Comparison of ENCODE assay signal across 8 cellular contexts in the genomic region with DNA sequence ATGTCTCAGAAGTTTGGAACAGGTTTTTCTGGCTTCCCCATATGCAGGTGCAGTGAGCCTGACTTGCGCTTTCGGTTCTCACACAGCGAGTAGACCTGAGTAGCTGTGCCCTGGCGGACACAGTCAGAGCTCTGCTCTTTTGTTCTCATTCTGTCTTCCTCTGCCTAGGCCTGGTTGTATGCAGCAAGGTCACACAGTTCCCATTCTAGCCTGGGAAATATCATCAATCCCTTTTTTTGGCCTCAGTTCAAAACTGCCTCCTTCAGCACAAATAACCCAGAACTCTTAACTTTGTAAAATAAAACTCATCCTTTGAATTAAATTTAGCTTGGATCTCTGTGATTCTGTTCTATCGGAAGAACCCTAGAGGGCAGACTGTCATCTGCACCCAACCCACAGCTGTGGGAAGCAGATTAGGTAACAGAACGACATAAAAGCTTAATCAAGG. TPM values are rescaled to one million over a fixed set of nuclear protein-coding genes. Genes with fewer than 3 reads are reported as not detected.
DNase-seq lines count a peak whose midpoint lies in the region; ATAC-seq, FAIRE-seq and TF ChIP-seq lines count a peak whose summit lies in the region.

No MANE protein-coding gene starts in this region.

- dilution Hi-C loops in keratinocyte (cut with MboI; ENCODE audit: extremely low pct_ligation_motif_present, low sequenced_read_pairs), result no loop called here

- FAIRE-seq in keratinocyte (lab: Jason Lieb, UNC), result no peak
- FAIRE-seq in urothelium cell line (lab: Jason Lieb, UNC), result no peak

- H3K9ac ChIP-seq in keratinocyte (ENCODE audit: control insufficient read depth, extremely low read depth, insufficient read depth, low read length), result no peak overlapping the region

- H3K4me3 ChIP-seq in keratinocyte (ENCODE audit: control insufficient read depth in 2 of 3, extremely low read depth in 1 of 3, insufficient read depth in 2 of 3, low read depth in 1 of 3, low read length in 3 of 3), result no peak overlapping the region

- peak overlapping the region; percentile 33 for H3K4me3 Mint-ChIP-seq in activated naive CD8-positive, alpha-beta T cell
- no peak overlapping the region for H3K4me3 Mint-ChIP-seq in activated T-helper 1 cell treated with anti-CD3 and anti-CD28 coated beads, Interleukin-12 subunit alpha, Interleukin-12 subunit beta, Interleukin-2, Interleukin-4 antibody, amounts not matched to agents 30 ng/mL and 10 ng/mL and 1 ng/mL, durations not matched to agents 14 hours and 24 hours and 36 hours

- no peak overlapping the region for H3K27ac Mint-ChIP-seq in activated naive CD8-positive, alpha-beta T cell
- H3K27ac Mint-ChIP-seq in activated T-helper 1 cell treated with anti-CD3 and anti-CD28 coated beads, Interleukin-12 subunit alpha, Interleukin-12 subunit beta, Interleukin-2, Interleukin-4 antibody, amounts not matched to agents 30 ng/mL and 10 ng/mL and 1 ng/mL, durations not matched to agents 14 hours and 24 hours and 36 hours, result no peak overlapping the region

- no peaks in the 10 kb centered on the region for H3K36me3 ChIP-seq in keratinocyte (ENCODE audit: control insufficient read depth in 2 of 2, extremely low read depth in 1 of 2, insufficient read depth in 2 of 2, low read length in 2 of 2)

- intact Hi-C loops in activated T-helper 1 cell treated with anti-CD3 and anti-CD28 coated beads, Interleukin-12 subunit alpha, Interleukin-12 subunit beta, Interleukin-2, Interleukin-4 antibody, amounts not matched to agents 30 ng/mL and 10 ng/mL and 1 ng/mL, durations not matched to agents 14 hours and 24 hours and 36 hours (cut with micrococcal nuclease), result no loop called here

- no peaks in the 10 kb centered on the region for H3K27me3 ChIP-seq in keratinocyte (ENCODE audit: control insufficient read depth, extremely low read depth, insufficient read depth, low read length)

- H3K9me3 ChIP-seq in keratinocyte (ENCODE audit: control insufficient read depth, low read depth, low read length), result no peaks in the 10 kb centered on the region

- H3K4me2 ChIP-seq in keratinocyte (ENCODE audit: control insufficient read depth, extremely low read depth, insufficient read depth, low read depth, low read length), result peak overlapping the region; percentile 50

- in situ Hi-C loops in GM13977 (cut with MboI; ENCODE audit: low pct_unique_long_range_greater_than_20kb, low sequenced_read_pairs, unreplicated experiment), result no loop called here

- H3K79me2 ChIP-seq in keratinocyte (ENCODE audit: control insufficient read depth, insufficient read depth, low read length), result no peaks in the 10 kb centered on the region

- H3K36me3 Mint-ChIP-seq in activated naive CD8-positive, alpha-beta T cell, result no peaks in the 10 kb centered on the region
- no peaks in the 10 kb centered on the region for H3K36me3 Mint-ChIP-seq in activated T-helper 1 cell treated with anti-CD3 and anti-CD28 coated beads, Interleukin-12 subunit alpha, Interleukin-12 subunit beta, Interleukin-2, Interleukin-4 antibody, amounts not matched to agents 30 ng/mL and 10 ng/mL and 1 ng/mL, durations not matched to agents 14 hours and 24 hours and 36 hours (ENCODE audit: low read depth)

- no peaks in the 10 kb centered on the region for H3K9me1 ChIP-seq in keratinocyte (ENCODE audit: control insufficient read depth, extremely low read depth, insufficient read depth, low read length)

- no peaks in the 10 kb centered on the region for H3K4me1 ChIP-seq in keratinocyte (ENCODE audit: control insufficient read depth, extremely low read depth, insufficient read depth, low read length)

- no peak for TF ChIP-seq CTCF in GM13977 (IDR thresholded peaks at IDR 0.05; ENCODE audit: extremely low read depth, insufficient read depth, missing control alignments)
- TF ChIP-seq CTCF in keratinocyte (optimal IDR thresholded peaks at IDR 0.05 in 1 of 3, IDR thresholded peaks at IDR 0.05 in 1 of 3, conservative IDR thresholded peaks at IDR 0.05 in 1 of 3; ENCODE audit: extremely low read depth in 1 of 3, insufficient read depth in 2 of 3, low read length in 3 of 3), result peak in 1 of 3 experiments; percentile 12

- DNase-seq in GM13977 (ENCODE audit: low spot score) (peak; percentile 77), Kasumi-1 (lab: John Stamatoyannopoulos, UW) (peak; percentile 26 to 31), keratinocyte (ENCODE audit: low read depth, low spot score) (no peak), urothelium cell line (ENCODE audit: low spot score) (peak; percentile 23), AML-193 (lab: John Stamatoyannopoulos, UW) (no peak)
- DNase-seq in activated T-helper 1 cell treated with anti-CD3 and anti-CD28 coated beads, Interleukin-12 subunit alpha, Interleukin-12 subunit beta, Interleukin-2, Interleukin-4 antibody, amounts not matched to agents 30 ng/mL and 10 ng/mL and 1 ng/mL, durations not matched to agents 14 hours and 24 hours and 36 hours (ENCODE audit: low spot score), result no peak

- H3K27me3 Mint-ChIP-seq in activated naive CD8-positive, alpha-beta T cell, result peaks cover 9% of the 10 kb centered on the region
- H3K27me3 Mint-ChIP-seq in activated T-helper 1 cell treated with anti-CD3 and anti-CD28 coated beads, Interleukin-12 subunit alpha, Interleukin-12 subunit beta, Interleukin-2, Interleukin-4 antibody, amounts not matched to agents 30 ng/mL and 10 ng/mL and 1 ng/mL, durations not matched to agents 14 hours and 24 hours and 36 hours (ENCODE audit: insufficient read depth), result peaks cover 3% of the 10 kb centered on the region

- no peak overlapping the region for H2AFZ ChIP-seq in keratinocyte (ENCODE audit: control insufficient read depth, low read length)

- H3K27ac ChIP-seq in keratinocyte (ENCODE audit: control insufficient read depth, insufficient read depth, low read length), result no peak overlapping the region

- H3K9me3 Mint-ChIP-seq in activated naive CD8-positive, alpha-beta T cell (ENCODE audit: low read depth), result peaks cover 4% of the 10 kb centered on the region
- H3K9me3 Mint-ChIP-seq in activated T-helper 1 cell treated with anti-CD3 and anti-CD28 coated beads, Interleukin-12 subunit alpha, Interleukin-12 subunit beta, Interleukin-2, Interleukin-4 antibody, amounts not matched to agents 30 ng/mL and 10 ng/mL and 1 ng/mL, durations not matched to agents 14 hours and 24 hours and 36 hours, result no peaks in the 10 kb centered on the region

- ATAC-seq in GM21529 (IDR thresholded peaks at IDR 0.05; ENCODE audit: unreplicated experiment), result peak; percentile 100

- no peaks in the 10 kb centered on the region for H4K20me1 ChIP-seq in keratinocyte (ENCODE audit: control insufficient read depth, extremely low read depth, insufficient read depth, low read length)

- peaks cover 20% of the 10 kb centered on the region for H3K4me1 Mint-ChIP-seq in activated naive CD8-positive, alpha-beta T cell (ENCODE audit: low read depth)
- no peaks in the 10 kb centered on the region for H3K4me1 Mint-ChIP-seq in activated T-helper 1 cell treated with anti-CD3 and anti-CD28 coated beads, Interleukin-12 subunit alpha, Interleukin-12 subunit beta, Interleukin-2, Interleukin-4 antibody, amounts not matched to agents 30 ng/mL and 10 ng/mL and 1 ng/mL, durations not matched to agents 14 hours and 24 hours and 36 hours (ENCODE audit: low read depth)

RNA-seq across cellular contexts. Expression of gene OXGR1, which starts 10.2 kb away (rescaled TPM):
- not detected in 3 replicates for polyA plus RNA-seq in keratinocyte
- polyA plus RNA-seq in keratinocyte (2011; ENCODE audit: low read depth), result not detected
- not detected in 2 replicates for polyA plus RNA-seq in keratinocyte (2011; cell fraction: cytosol; rRNA removed)
- polyA plus RNA-seq in keratinocyte (2011; cell fraction: nucleus; rRNA removed), result not detected in 2 replicates
- not detected in 2 replicates for polyA plus RNA-seq in keratinocyte (2012; ENCODE audit: low replicate concordance)
- polyA minus RNA-seq in keratinocyte, result not detected in 3 replicates
- not detected for polyA minus RNA-seq in keratinocyte (2011; cell fraction: cytosol; rRNA and poly(A)+ RNA removed)
- not detected in 2 replicates for polyA minus RNA-seq in keratinocyte (2011; cell fraction: nucleus; rRNA and poly(A)+ RNA removed)
- total RNA-seq in activated T-helper 1 cell treated with anti-CD3 and anti-CD28 coated beads, Interleukin-12 subunit alpha, Interleukin-12 subunit beta, Interleukin-2, Interleukin-4 antibody, amounts not matched to agents 30 ng/mL and 10 ng/mL and 1 ng/mL, durations not matched to agents 14 hours and 24 hours and 36 hours, result not detected in 2 replicates

Comparison
In these comparisons a context has a peak if more than half of its experiments do, and no peak if none do; other contexts are left out.
1. DNase-seq: peak in GM13977 (single experiment), Kasumi-1 (2 of 2) and urothelium cell line (single experiment); none in keratinocyte (single experiment), AML-193 (0 of 2) and activated T-helper 1 cell treated with anti-CD3 and anti-CD28 coated beads, Interleukin-12 subunit alpha, Interleukin-12 subunit beta, Interleukin-2, Interleukin-4 antibody, amounts not matched to agents 30 ng/mL and 10 ng/mL and 1 ng/mL, durations not matched to agents 14 hours and 24 hours and 36 hours (single experiment).